Comparison of ENCODE assay signal across 8 cellular contexts in genomic region chr9:100352727-100353505, GRCh38. TPM values are rescaled to one million over a fixed set of nuclear protein-coding genes. Genes with fewer than 3 reads are reported as not detected.
DNase-seq lines count a peak whose midpoint lies in the region; ATAC-seq and TF ChIP-seq lines count a peak whose summit lies in the region.

Gene TEX10 (minus strand): TSS chr9:100352942. CDS start chr9:100349363, 3,579 bp downstream.

- H3K4me1 Mint-ChIP-seq in T-helper 1 cell treated with Interleukin-12 subunit alpha and Interleukin-12 subunit beta and Interleukin-4 antibody, amounts not matched to agents 30 μg/mL and 1 μg/mL, for 36 hours (ENCODE audit: low read depth), result peaks cover 29% of the 10 kb centered on the region

- no peaks in the 10 kb centered on the region for H3K36me3 ChIP-seq in prostate gland

- ATAC-seq in HG02870 (IDR thresholded peaks at IDR 0.05; ENCODE audit: unreplicated experiment) (peak; percentile 70), left ventricle myocardium superior (peak; percentile 99)

- H3K4me1 ChIP-seq in prostate gland (replicated peaks), result peaks cover 2% of the 10 kb centered on the region

- intact Hi-C loops in left ventricle myocardium superior (cut with micrococcal nuclease) (no loop called here), prostate gland (cut with DNase I) (loop anchor here (5.0 kb wide), 1 partner anchor 74 kb away; the partner anchor contains the start of gene MSANTD3)

- H3K27ac ChIP-seq in prostate gland, result peak within 1 kb of the TSS; percentile 78 to 83

- no peaks in the 10 kb centered on the region for H3K27me3 Mint-ChIP-seq in T-helper 1 cell treated with Interleukin-12 subunit alpha and Interleukin-12 subunit beta and Interleukin-4 antibody, amounts not matched to agents 30 μg/mL and 1 μg/mL, for 36 hours (ENCODE audit: low read depth)

- in situ Hi-C loops in GM13977 (cut with MboI; ENCODE audit: low pct_unique_long_range_greater_than_20kb, low sequenced_read_pairs, unreplicated experiment), result no loop called here

- peak; percentile 67 for TF ChIP-seq POLR2A in prostate gland (IDR thresholded peaks at IDR 0.05)

- DNase-seq in GM13977 (ENCODE audit: low spot score) (peak; percentile 95), NCI-H1694 (lab: John Stamatoyannopoulos, UW) (peak; percentile 32), amygdala (lab: John Stamatoyannopoulos, UW) (peak; percentile 18 to 90 (median 75)), left ventricle myocardium superior (peak; percentile 93), prostate gland (ENCODE audit: low spot score) (peak; percentile 86), ureter (ENCODE audit: low spot score) (peak; percentile 91)

- H3K27ac Mint-ChIP-seq in T-helper 1 cell treated with Interleukin-12 subunit alpha and Interleukin-12 subunit beta and Interleukin-4 antibody, amounts not matched to agents 30 μg/mL and 1 μg/mL, for 36 hours, result peak within 1 kb of the TSS; percentile 60

- H3K4me3 ChIP-seq in prostate gland, result peak within 1 kb of the TSS; percentile 97 to 99

- no peak for TF ChIP-seq CTCF in GM13977 (IDR thresholded peaks at IDR 0.05; ENCODE audit: extremely low read depth, insufficient read depth, missing control alignments)
- peak in 2 of 4 experiments; percentile 5 to 13 for TF ChIP-seq CTCF in prostate gland (IDR thresholded peaks at IDR 0.05)

- H3K36me3 Mint-ChIP-seq in T-helper 1 cell treated with Interleukin-12 subunit alpha and Interleukin-12 subunit beta and Interleukin-4 antibody, amounts not matched to agents 30 μg/mL and 1 μg/mL, for 36 hours (ENCODE audit: low read depth), result peaks cover 8% of the 10 kb centered on the region

- WGBS in prostate gland, result under 1% methylated on average over 46 of the region's 53 CpGs

- peak within 1 kb of the TSS; percentile 89 for H3K4me3 Mint-ChIP-seq in T-helper 1 cell treated with Interleukin-12 subunit alpha and Interleukin-12 subunit beta and Interleukin-4 antibody, amounts not matched to agents 30 μg/mL and 1 μg/mL, for 36 hours

- peaks cover 9% of the 10 kb centered on the region for H3K9me3 Mint-ChIP-seq in T-helper 1 cell treated with Interleukin-12 subunit alpha and Interleukin-12 subunit beta and Interleukin-4 antibody, amounts not matched to agents 30 μg/mL and 1 μg/mL, for 36 hours

- no peaks in the 10 kb centered on the region for H3K9me3 ChIP-seq in prostate gland

- H3K27me3 ChIP-seq in prostate gland (replicated peaks; ENCODE audit: insufficient read depth), result no peaks in the 10 kb centered on the region

RNA-seq across cellular contexts. Expression of gene TEX10, which starts in this region (rescaled TPM):
- 8.3 TPM for total RNA-seq in left ventricle myocardium superior
- 10 to 100 TPM; 17.3 to 32.1 TPM for total RNA-seq in prostate gland
- total RNA-seq in ureter, result 17.8 TPM

Comparison
In these comparisons a context has a peak if more than half of its experiments do, and no peak if none do; other contexts are left out.
1. Peak in every context shown above with its lines: DNase-seq, ATAC-seq, H3K4me3 ChIP-seq and H3K27ac ChIP-seq.
2. DNase-seq: peak in every context shown above with its lines; median percentile 95 in GM13977; 93 in left ventricle myocardium superior; 91 in ureter; 86 in prostate gland; 75 in amygdala; 32 in NCI-H1694.